Comparison of ENCODE assay signal across 2 cellular contexts in genomic region chr1:118716775-118717174, GRCh38.
TF ChIP-seq lines count a peak whose summit lies in the region.

No MANE protein-coding gene starts in this region.

TF ChIP-seq in GM23338, 12 proteins besides CTCF, POLR2A, EP300 and RAD21:
- no peak for TF ChIP-seq REST (IDR thresholded peaks at IDR 0.05; ENCODE audit: unreplicated experiment)
- no peak for TF ChIP-seq STAT1 (IDR thresholded peaks at IDR 0.05; ENCODE audit: unreplicated experiment)
- TF ChIP-seq ZNF331 (CRISPR knock-in tag; IDR thresholded peaks at IDR 0.05; ENCODE audit: low read depth): no peak
- no peak for TF ChIP-seq ZNF462 (CRISPR knock-in tag; IDR thresholded peaks at IDR 0.05)
- TF ChIP-seq JUNB (IDR thresholded peaks at IDR 0.05; ENCODE audit: unreplicated experiment): no peak
- TF ChIP-seq ZNF114 (CRISPR knock-in tag; IDR thresholded peaks at IDR 0.05): no peak
- no peak for TF ChIP-seq ETS1 (IDR thresholded peaks at IDR 0.05)
- TF ChIP-seq EZH2phosphoT487 (IDR thresholded peaks at IDR 0.05; ENCODE audit: unreplicated experiment): no peak
- TF ChIP-seq EZH2 (IDR thresholded peaks at IDR 0.05; ENCODE audit: low read depth, unreplicated experiment): no peak
- TF ChIP-seq NANOG (IDR thresholded peaks at IDR 0.05; ENCODE audit: borderline replicate concordance): no peak
- no peak for TF ChIP-seq POLR2AphosphoS5 (IDR thresholded peaks at IDR 0.05; ENCODE audit: low read depth)
- TF ChIP-seq CREB1 (CRISPR knock-in tag; IDR thresholded peaks at IDR 0.05; ENCODE audit: low read depth): no peak

TF ChIP-seq in liver, 16 proteins besides CTCF, POLR2A, EP300 and RAD21 (continued from another document):
- no peak for TF ChIP-seq ZBTB33 (IDR thresholded peaks at IDR 0.05)
- TF ChIP-seq FOXA2 (IDR thresholded peaks at IDR 0.05): no peak
- TF ChIP-seq SP1 (IDR thresholded peaks at IDR 0.05): no peak
- no peak for TF ChIP-seq FOXA1 (IDR thresholded peaks at IDR 0.05)
- no peak for TF ChIP-seq JUND (IDR thresholded peaks at IDR 0.05)
- no peak for TF ChIP-seq HNF4G (IDR thresholded peaks at IDR 0.05)
- no peak for TF ChIP-seq EGR1 (IDR thresholded peaks at IDR 0.05; ENCODE audit: low read depth in 2 of 2)
- TF ChIP-seq RXRA (IDR thresholded peaks at IDR 0.05): no peak
- no peak for TF ChIP-seq REST (IDR thresholded peaks at IDR 0.05)
- TF ChIP-seq MAX (IDR thresholded peaks at IDR 0.05): no peak
- no peak for TF ChIP-seq HNF4A (conservative IDR thresholded peaks at IDR 0.05)
- TF ChIP-seq TAF1 (conservative IDR thresholded peaks at IDR 0.05): no peak
